In the genomic region with DNA sequence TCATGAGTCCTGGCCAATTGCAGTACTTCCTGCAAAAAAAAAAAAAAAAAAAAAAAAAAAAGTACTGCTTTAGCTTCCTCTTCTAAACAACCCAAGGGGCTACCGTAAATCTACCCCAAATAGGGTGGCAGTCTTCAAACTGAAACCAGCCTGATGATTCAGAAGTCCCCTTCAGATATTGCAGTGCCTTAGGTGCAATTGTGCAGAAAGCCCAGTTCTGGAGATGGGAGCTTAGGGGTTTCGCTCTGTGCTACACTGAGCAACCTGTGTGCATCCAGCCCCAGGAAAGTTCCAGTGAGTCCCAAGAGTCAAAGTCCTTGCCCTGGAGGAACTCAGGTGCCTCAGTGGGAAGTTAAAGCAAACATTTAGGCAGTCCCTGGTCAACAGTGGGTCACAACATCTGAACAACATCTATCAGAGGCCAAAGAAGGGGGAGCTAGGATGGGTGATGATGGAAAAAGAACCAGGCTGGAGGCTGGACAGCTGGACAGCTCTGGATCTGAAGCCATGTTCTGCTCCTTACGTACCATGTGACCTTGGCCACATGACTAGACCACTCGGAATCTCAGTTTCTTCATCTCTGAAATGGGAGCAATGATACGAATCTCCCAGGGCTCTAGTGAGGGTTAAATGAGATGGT, we compare ENCODE assay signal across 10 cellular contexts. TPM values are rescaled to one million over a fixed set of nuclear protein-coding genes. Genes with fewer than 3 reads are reported as not detected.
DNase-seq lines count a peak whose midpoint lies in the region; ATAC-seq, FAIRE-seq and TF ChIP-seq lines count a peak whose summit lies in the region.
"Had no signal": no experiment of that assay in that cellular context is flagged by ENCODE, and none has a peak within 500 bp of the region (broad histone marks: within the 10 kb centered on the region; RNA-seq: fewer than 3 reads in every experiment).

No MANE protein-coding gene starts in this region.

- peaks cover 0 to 3% of the 10 kb centered on the region in 2 donors for H3K27me3 Mint-ChIP-seq in natural killer cell treated with Interleukin-12 subunit alpha and Interleukin-12 subunit beta and Interleukin-15 and Interleukin-18, amount 100 ng/mL, for 72 hours

- no peak overlapping the region for H3K9ac ChIP-seq in GM23248

- H3K4me3 ChIP-seq in GM23248: no peak overlapping the region
- no peak overlapping the region for H3K4me3 ChIP-seq in PC-9

- WGBS in GM23248 (ENCODE audit: low coverage in 1 of 2, low lambda C conversion rate in 2 of 2, missing lambda C conversion rate in 2 of 2), 2 experiments: 93 to 95% methylated on average over 5 of the region's 5 CpGs

- in situ Hi-C loops in GM23248 (cut with MboI): no loop called here

- no TSS peak for BruUV-seq in PC-9 (replicated peaks; lab: Mats Ljungman, UMichigan)

- no peak overlapping the region for H2AFZ ChIP-seq in GM23248
- H2AFZ ChIP-seq in PC-9: no peak overlapping the region

- CTCF ChIA-PET in PC-9 (lab: Charles Lee): no interaction called here

- H3K4me1 ChIP-seq in GM23248 (ENCODE audit: insufficient read depth): peaks cover 17% of the 10 kb centered on the region
- H3K4me1 ChIP-seq in PC-9 (replicated peaks; ENCODE audit: insufficient read depth): peaks cover 18% of the 10 kb centered on the region

- H3K9me3 ChIP-seq in GM23248 (ENCODE audit: low read depth) (no peaks in the 10 kb centered on the region), PC-9 (ENCODE audit: insufficient read depth, low read depth) (no peaks in the 10 kb centered on the region)

- H3K27me3 ChIP-seq in GM23248 (replicated peaks; ENCODE audit: insufficient read depth): no peaks in the 10 kb centered on the region
- no peaks in the 10 kb centered on the region for H3K27me3 ChIP-seq in PC-9 (ENCODE audit: insufficient read depth, low read depth)

- no peaks in the 10 kb centered on the region for H4K20me1 ChIP-seq in GM23248 (ENCODE audit: insufficient read depth)
- H4K20me1 ChIP-seq in PC-9 (ENCODE audit: insufficient read depth): no peaks in the 10 kb centered on the region

- H3K27ac ChIP-seq in GM23248 (no peak overlapping the region), PC-9 (no peak overlapping the region)

- no peaks in the 10 kb centered on the region for H3K36me3 ChIP-seq in GM23248 (ENCODE audit: low read depth)
- H3K36me3 ChIP-seq in PC-9 (ENCODE audit: low read depth): no peaks in the 10 kb centered on the region

- peak; percentile 69 to 76 for ATAC-seq in natural killer cell treated with Interleukin-12 subunit alpha and Interleukin-12 subunit beta and Interleukin-15 and Interleukin-18, amount 100 ng/mL, for 72 hours
- no peak for ATAC-seq in HG03521 (IDR thresholded peaks at IDR 0.05; ENCODE audit: unreplicated experiment)
- no peak for ATAC-seq in Right ventricle myocardium superior (ENCODE audit: poor library complexity)

- no peak for TF ChIP-seq POLR2A in GM12891 (IDR thresholded peaks at IDR 0.05; ENCODE audit: low read depth, low read length)

- H3K9me3 Mint-ChIP-seq in natural killer cell treated with Interleukin-12 subunit alpha and Interleukin-12 subunit beta and Interleukin-15 and Interleukin-18, amount 100 ng/mL, for 72 hours: no peaks in the 10 kb centered on the region
- H3K9me3 Mint-ChIP-seq: natural killer cell had no signal

- TF ChIP-seq CTCF in PC-9 (conservative IDR thresholded peaks at IDR 0.05): no peak

- POLR2A ChIA-PET in PC-9 (lab: Charles Lee; ENCODE audit: unreplicated experiment): interaction anchor here (0.5 kb wide), 1 partner anchor 120 kb away, joined by 3 read pairs; no protein-coding TSS in a partner anchor

- H3K79me2 ChIP-seq in GM23248 (ENCODE audit: insufficient read depth): no peaks in the 10 kb centered on the region
- no peaks in the 10 kb centered on the region for H3K79me2 ChIP-seq in PC-9 (ENCODE audit: low read depth)

- H3K4me3 Mint-ChIP-seq in natural killer cell treated with Interleukin-12 subunit alpha and Interleukin-12 subunit beta and Interleukin-15 and Interleukin-18, amount 100 ng/mL, for 72 hours: peak overlapping the region; percentile 83

- no peaks in the 10 kb centered on the region for H3K9me2 ChIP-seq in GM23248 (ENCODE audit: insufficient read depth)
- no peaks in the 10 kb centered on the region for H3K9me2 ChIP-seq in PC-9 (ENCODE audit: insufficient read depth)

- H3K4me2 ChIP-seq in GM23248 (ENCODE audit: unreplicated experiment): no peak overlapping the region
- H3K4me2 ChIP-seq in PC-9: peak overlapping the region; percentile 52; the same call in 1 of the 2 replicates

- peak; percentile 59 for FAIRE-seq in GM12891 (lab: Jason Lieb, UNC)

- DNase-seq in GM12891 (ENCODE audit: insufficient read length, low spot score) (no peak), GM23248 (peak; percentile 13), PC-9 (no peak), COR-L47 (lab: John Stamatoyannopoulos, UW) (no peak), Right ventricle myocardium superior (no peak), NCI-H1417 (lab: John Stamatoyannopoulos, UW) (no peak)
- peak; percentile 60 for DNase-seq in natural killer cell treated with Interleukin-12 subunit alpha and Interleukin-12 subunit beta and Interleukin-15 and Interleukin-18, amount 100 ng/mL, for 72 hours (ENCODE audit: low spot score)

- peak overlapping the region; percentile 37 to 93 for H3K27ac Mint-ChIP-seq in natural killer cell treated with Interleukin-12 subunit alpha and Interleukin-12 subunit beta and Interleukin-15 and Interleukin-18, amount 100 ng/mL, for 72 hours

- H3K36me3 Mint-ChIP-seq in natural killer cell treated with Interleukin-12 subunit alpha and Interleukin-12 subunit beta and Interleukin-15 and Interleukin-18, amount 100 ng/mL, for 72 hours: no peaks in the 10 kb centered on the region
- H3K36me3 Mint-ChIP-seq: natural killer cell had no signal

- intact Hi-C loops in PC-9 (cut with micrococcal nuclease; ENCODE audit: unreplicated experiment) (no loop called here), Right ventricle myocardium superior (cut with DNase I) (no loop called here)

- H3F3A ChIP-seq in GM23248 (ENCODE audit: insufficient read depth): peaks cover 3% of the 10 kb centered on the region; the same call in 1 of the 2 replicates
- peaks cover 10% of the 10 kb centered on the region; the same call in 1 of the 2 replicates for H3F3A ChIP-seq in PC-9 (ENCODE audit: insufficient read depth, low read depth)

- H3K4me1 Mint-ChIP-seq in natural killer cell treated with Interleukin-12 subunit alpha and Interleukin-12 subunit beta and Interleukin-15 and Interleukin-18, amount 100 ng/mL, for 72 hours (ENCODE audit: low read depth in 2 of 2): peaks cover 56 to 75% of the 10 kb centered on the region in 2 donors

TF ChIP-seq in GM12891, 5 proteins besides CTCF, POLR2A, EP300 and RAD21:
- TF ChIP-seq POLR2AphosphoS5 (IDR thresholded peaks at IDR 0.05; ENCODE audit: low read depth, low read length): no peak
- TF ChIP-seq TAF1 (IDR thresholded peaks at IDR 0.05; ENCODE audit: low read depth, low read length): no peak
- no peak for TF ChIP-seq POU2F2 (IDR thresholded peaks at IDR 0.05; ENCODE audit: low read depth, low read length)
- TF ChIP-seq PAX5 (IDR thresholded peaks at IDR 0.05; ENCODE audit: insufficient read depth, low read length, severe bottlenecking): no peak

RNA-seq across cellular contexts. Expression of a gene that starts 6.7 kb away (rescaled TPM):
- polyA plus RNA-seq in GM12891 (2012; ENCODE audit: low read depth, missing spikeins): 63.6 TPM
- under 0.01 TPM in 1 of 2 replicates, not detected in the other for total RNA-seq in GM23248 (2014; rRNA removed; shearing (Covaris generic))
- polyA plus RNA-seq in GM23248 (2016; fragmentation: Nextera tagmentation; extraction: Ambion mirVana): 0.09 and 0.75 TPM in 2 replicates
- 1.2 and 1.7 TPM in 2 replicates for total RNA-seq in PC-9 (2021)
- total RNA-seq in natural killer cell treated with Interleukin-12 subunit alpha and Interleukin-12 subunit beta and Interleukin-15 and Interleukin-18, amount 100 ng/mL, for 72 hours: 100 to 1,000 TPM in 1 of 2 donors, 10 to 100 TPM in 1; 13.3 to 104 TPM
- 7.9 TPM for total RNA-seq in Right ventricle myocardium superior

RNA-seq across cellular contexts. Expression of a gene that starts 51.7 kb away (rescaled TPM):
- polyA plus RNA-seq in GM12891 (2012; ENCODE audit: low read depth, missing spikeins): 3.5 TPM
- total RNA-seq in GM23248 (2014; rRNA removed; shearing (Covaris generic)): not detected in 2 replicates
- 0.06 and 0.13 TPM in 2 replicates for polyA plus RNA-seq in GM23248 (2016; fragmentation: Nextera tagmentation; extraction: Ambion mirVana)
- total RNA-seq in PC-9 (2021): not detected in 2 replicates
- under 1 TPM in 1 of 2 donors, not detected in 1; 0.50 TPM for total RNA-seq in natural killer cell treated with Interleukin-12 subunit alpha and Interleukin-12 subunit beta and Interleukin-15 and Interleukin-18, amount 100 ng/mL, for 72 hours
- total RNA-seq in Right ventricle myocardium superior: 0.19 TPM
- total RNA-seq: glomerular endothelial cell, natural killer cell had no signal

Comparison
In these comparisons a context has a peak if more than half of its experiments do, and no peak if none do; other contexts are left out.
1. DNase-seq: peak in GM23248 (single experiment) and natural killer cell treated with Interleukin-12 subunit alpha and Interleukin-12 subunit beta and Interleukin-15 and Interleukin-18, amount 100 ng/mL, for 72 hours (single experiment); none in GM12891 (single experiment), PC-9 (0 of 2), COR-L47 (single experiment), Right ventricle myocardium superior (single experiment) and NCI-H1417 (0 of 3).
2. ATAC-seq: peak in natural killer cell treated with Interleukin-12 subunit alpha and Interleukin-12 subunit beta and Interleukin-15 and Interleukin-18, amount 100 ng/mL, for 72 hours (2 of 2); none in HG03521 (single experiment) and Right ventricle myocardium superior (single experiment).